2 cellular contexts compared by ENCODE assay signal in the genomic region with DNA sequence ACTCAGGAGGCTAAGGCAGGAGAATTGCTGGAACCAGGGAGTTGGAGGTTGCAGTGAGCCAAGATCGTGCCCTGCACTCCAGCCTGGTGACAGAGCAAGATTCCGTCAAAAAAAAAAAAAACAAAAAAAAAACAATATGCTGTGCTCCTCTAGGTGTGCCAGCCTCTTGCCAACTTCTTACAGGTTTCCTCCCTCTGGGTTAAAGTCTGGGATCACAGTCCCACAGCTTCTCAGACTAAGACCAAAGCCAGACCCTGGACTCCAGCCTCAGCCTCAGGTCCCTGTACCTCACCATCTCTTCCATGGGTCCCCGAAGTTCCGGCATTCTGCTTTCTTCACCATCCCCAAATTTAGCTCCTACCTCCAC.
TF ChIP-seq lines count a peak whose summit lies in the region.

No MANE protein-coding gene starts in this region.

TF ChIP-seq in HCT116, 20 proteins besides CTCF, POLR2A, EP300 and RAD21 (continued from another document):
- TF ChIP-seq, protein P1, sequence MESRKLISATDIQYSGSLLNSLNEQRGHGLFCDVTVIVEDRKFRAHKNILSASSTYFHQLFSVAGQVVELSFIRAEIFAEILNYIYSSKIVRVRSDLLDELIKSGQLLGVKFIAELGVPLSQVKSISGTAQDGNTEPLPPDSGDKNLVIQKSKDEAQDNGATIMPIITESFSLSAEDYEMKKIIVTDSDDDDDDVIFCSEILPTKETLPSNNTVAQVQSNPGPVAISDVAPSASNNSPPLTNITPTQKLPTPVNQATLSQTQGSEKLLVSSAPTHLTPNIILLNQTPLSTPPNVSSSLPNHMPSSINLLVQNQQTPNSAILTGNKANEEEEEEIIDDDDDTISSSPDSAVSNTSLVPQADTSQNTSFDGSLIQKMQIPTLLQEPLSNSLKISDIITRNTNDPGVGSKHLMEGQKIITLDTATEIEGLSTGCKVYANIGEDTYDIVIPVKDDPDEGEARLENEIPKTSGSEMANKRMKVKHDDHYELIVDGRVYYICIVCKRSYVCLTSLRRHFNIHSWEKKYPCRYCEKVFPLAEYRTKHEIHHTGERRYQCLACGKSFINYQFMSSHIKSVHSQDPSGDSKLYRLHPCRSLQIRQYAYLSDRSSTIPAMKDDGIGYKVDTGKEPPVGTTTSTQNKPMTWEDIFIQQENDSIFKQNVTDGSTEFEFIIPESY (IDR thresholded peaks at IDR 0.05; ENCODE audit: extremely low read depth, insufficient replicate concordance, low read length): no peak
- TF ChIP-seq CEBPB (IDR thresholded peaks at IDR 0.05; ENCODE audit: low read depth) (no peak), ZNF274 (IDR thresholded peaks at IDR 0.05; ENCODE audit: low read depth, low read length) (no peak), EZH2phosphoT487 (IDR thresholded peaks at IDR 0.05; ENCODE audit: borderline replicate concordance) (no peak), ELF1 (IDR thresholded peaks at IDR 0.05; ENCODE audit: borderline replicate concordance, low read depth) (no peak), SIN3A (IDR thresholded peaks at IDR 0.05; ENCODE audit: low read depth) (no peak), REST (IDR thresholded peaks at IDR 0.05; ENCODE audit: low read depth) (no peak), SRF (IDR thresholded peaks at IDR 0.05; ENCODE audit: low read depth) (no peak), FOSL1 (IDR thresholded peaks at IDR 0.05; ENCODE audit: low read depth) (no peak), YY1 (IDR thresholded peaks at IDR 0.05; ENCODE audit: extremely low read depth, insufficient replicate concordance, low read depth, low read length) (no peak), ZFX (IDR thresholded peaks at IDR 0.05) (no peak), EZH2 (IDR thresholded peaks at IDR 0.05) (no peak), CBX3 (IDR thresholded peaks at IDR 0.05; ENCODE audit: low read depth) (no peak), EGR1 (IDR thresholded peaks at IDR 0.05; ENCODE audit: low read depth) (no peak)

TF ChIP-seq in WTC11, 78 proteins besides CTCF, POLR2A, EP300 and RAD21 (continued from another document):
- TF ChIP-seq, protein P2, sequence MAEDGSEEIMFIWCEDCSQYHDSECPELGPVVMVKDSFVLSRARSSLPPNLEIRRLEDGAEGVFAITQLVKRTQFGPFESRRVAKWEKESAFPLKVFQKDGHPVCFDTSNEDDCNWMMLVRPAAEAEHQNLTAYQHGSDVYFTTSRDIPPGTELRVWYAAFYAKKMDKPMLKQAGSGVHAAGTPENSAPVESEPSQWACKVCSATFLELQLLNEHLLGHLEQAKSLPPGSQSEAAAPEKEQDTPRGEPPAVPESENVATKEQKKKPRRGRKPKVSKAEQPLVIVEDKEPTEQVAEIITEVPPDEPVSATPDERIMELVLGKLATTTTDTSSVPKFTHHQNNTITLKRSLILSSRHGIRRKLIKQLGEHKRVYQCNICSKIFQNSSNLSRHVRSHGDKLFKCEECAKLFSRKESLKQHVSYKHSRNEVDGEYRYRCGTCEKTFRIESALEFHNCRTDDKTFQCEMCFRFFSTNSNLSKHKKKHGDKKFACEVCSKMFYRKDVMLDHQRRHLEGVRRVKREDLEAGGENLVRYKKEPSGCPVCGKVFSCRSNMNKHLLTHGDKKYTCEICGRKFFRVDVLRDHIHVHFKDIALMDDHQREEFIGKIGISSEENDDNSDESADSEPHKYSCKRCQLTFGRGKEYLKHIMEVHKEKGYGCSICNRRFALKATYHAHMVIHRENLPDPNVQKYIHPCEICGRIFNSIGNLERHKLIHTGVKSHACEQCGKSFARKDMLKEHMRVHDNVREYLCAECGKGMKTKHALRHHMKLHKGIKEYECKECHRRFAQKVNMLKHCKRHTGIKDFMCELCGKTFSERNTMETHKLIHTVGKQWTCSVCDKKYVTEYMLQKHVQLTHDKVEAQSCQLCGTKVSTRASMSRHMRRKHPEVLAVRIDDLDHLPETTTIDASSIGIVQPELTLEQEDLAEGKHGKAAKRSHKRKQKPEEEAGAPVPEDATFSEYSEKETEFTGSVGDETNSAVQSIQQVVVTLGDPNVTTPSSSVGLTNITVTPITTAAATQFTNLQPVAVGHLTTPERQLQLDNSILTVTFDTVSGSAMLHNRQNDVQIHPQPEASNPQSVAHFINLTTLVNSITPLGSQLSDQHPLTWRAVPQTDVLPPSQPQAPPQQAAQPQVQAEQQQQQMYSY (CRISPR knock-in tag; IDR thresholded peaks at IDR 0.05): no peak
- TF ChIP-seq ESRRA (CRISPR knock-in tag; IDR thresholded peaks at IDR 0.05; ENCODE audit: borderline replicate concordance): no peak
- no peak for TF ChIP-seq RELA (CRISPR knock-in tag; IDR thresholded peaks at IDR 0.05; ENCODE audit: borderline replicate concordance)
- TF ChIP-seq FOXJ3 (CRISPR knock-in tag; IDR thresholded peaks at IDR 0.05; ENCODE audit: borderline replicate concordance): no peak
- TF ChIP-seq FOXP1 (CRISPR knock-in tag; IDR thresholded peaks at IDR 0.05; ENCODE audit: borderline replicate concordance): no peak
- TF ChIP-seq MXD4 (CRISPR knock-in tag; IDR thresholded peaks at IDR 0.05; ENCODE audit: borderline replicate concordance): no peak
